ENCODE assay signal across 1 cellular context in the genomic region with DNA sequence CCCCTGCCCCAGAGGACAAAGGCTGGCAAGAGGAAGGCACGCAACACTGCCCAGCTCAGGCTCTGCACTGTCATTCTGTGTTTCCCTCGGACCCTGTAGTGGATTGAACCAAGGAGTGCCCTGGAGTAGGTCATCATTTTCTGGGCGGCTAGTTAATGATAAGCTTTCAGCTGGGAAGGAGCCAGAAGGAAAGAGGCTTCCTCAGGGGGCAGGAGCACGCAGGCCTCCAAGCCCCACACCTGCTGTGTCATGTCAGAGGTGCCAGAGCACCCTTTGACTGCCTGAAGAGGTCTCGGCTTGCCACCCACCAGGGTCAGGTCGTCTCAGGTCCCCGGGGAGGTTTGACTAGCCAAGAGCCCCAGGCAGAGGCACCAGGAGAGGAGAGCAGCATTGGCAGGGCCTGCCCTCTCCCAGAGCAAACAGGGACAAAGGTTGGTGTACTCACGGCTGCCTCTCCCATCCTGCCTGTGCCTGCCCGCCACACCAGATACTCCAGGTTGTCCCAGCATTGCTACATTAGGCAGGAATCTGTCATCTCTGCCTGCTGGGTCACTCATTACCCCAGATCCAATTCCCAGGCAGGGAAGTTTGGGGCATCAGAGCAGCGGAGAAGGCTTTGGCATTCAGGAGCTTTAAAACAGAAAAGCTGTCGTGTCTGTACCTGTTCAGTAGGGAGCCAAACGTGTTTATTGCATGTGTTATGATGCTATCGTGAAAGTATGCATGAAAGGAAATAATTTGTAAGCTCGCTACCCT.
TF ChIP-seq lines count a peak whose summit lies in the region.

No MANE protein-coding gene starts in this region.

TF ChIP-seq in HepG2, 621 proteins besides CTCF, POLR2A, EP300 and RAD21 (continued from another document and continues in another):
- no peak for TF ChIP-seq JDP2 (CRISPR knock-in tag; IDR thresholded peaks at IDR 0.05; ENCODE audit: borderline replicate concordance)
- peak; percentile 76; the same call in 1 of the 2 replicates for TF ChIP-seq ZNF788 (CRISPR knock-in tag; IDR thresholded peaks at IDR 0.05; ENCODE audit: borderline replicate concordance)
- TF ChIP-seq ZNF430 (CRISPR knock-in tag; IDR thresholded peaks at IDR 0.05): no peak
- TF ChIP-seq ZNF333 (CRISPR knock-in tag; IDR thresholded peaks at IDR 0.05; ENCODE audit: borderline replicate concordance): no peak
- TF ChIP-seq NR2F2 (IDR thresholded peaks at IDR 0.05; ENCODE audit: borderline replicate concordance, low read depth): peak; percentile 37; the same call in 1 of the 2 replicates
- TF ChIP-seq IRX3 (CRISPR knock-in tag; IDR thresholded peaks at IDR 0.05; ENCODE audit: borderline replicate concordance, low read depth): no peak
- TF ChIP-seq, protein P1, sequence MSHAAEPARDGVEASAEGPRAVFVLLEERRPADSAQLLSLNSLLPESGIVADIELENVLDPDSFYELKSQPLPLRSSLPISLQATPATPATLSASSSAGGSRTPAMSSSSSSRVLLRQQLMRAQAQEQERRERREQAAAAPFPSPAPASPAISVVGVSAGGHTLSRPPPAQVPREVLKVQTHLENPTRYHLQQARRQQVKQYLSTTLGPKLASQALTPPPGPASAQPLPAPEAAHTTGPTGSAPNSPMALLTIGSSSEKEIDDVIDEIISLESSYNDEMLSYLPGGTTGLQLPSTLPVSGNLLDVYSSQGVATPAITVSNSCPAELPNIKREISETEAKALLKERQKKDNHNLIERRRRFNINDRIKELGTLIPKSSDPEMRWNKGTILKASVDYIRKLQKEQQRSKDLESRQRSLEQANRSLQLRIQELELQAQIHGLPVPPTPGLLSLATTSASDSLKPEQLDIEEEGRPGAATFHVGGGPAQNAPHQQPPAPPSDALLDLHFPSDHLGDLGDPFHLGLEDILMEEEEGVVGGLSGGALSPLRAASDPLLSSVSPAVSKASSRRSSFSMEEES (CRISPR knock-in tag; IDR thresholded peaks at IDR 0.05): no peak
- TF ChIP-seq ZFP90 (CRISPR knock-in tag; IDR thresholded peaks at IDR 0.05; ENCODE audit: borderline replicate concordance): peak; percentile 63; the same call in 1 of the 2 replicates
- no peak for TF ChIP-seq ZNF326 (CRISPR knock-in tag; IDR thresholded peaks at IDR 0.05; ENCODE audit: borderline replicate concordance)
- TF ChIP-seq, protein P2, sequence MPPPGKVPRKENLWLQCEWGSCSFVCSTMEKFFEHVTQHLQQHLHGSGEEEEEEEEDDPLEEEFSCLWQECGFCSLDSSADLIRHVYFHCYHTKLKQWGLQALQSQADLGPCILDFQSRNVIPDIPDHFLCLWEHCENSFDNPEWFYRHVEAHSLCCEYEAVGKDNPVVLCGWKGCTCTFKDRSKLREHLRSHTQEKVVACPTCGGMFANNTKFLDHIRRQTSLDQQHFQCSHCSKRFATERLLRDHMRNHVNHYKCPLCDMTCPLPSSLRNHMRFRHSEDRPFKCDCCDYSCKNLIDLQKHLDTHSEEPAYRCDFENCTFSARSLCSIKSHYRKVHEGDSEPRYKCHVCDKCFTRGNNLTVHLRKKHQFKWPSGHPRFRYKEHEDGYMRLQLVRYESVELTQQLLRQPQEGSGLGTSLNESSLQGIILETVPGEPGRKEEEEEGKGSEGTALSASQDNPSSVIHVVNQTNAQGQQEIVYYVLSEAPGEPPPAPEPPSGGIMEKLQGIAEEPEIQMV (CRISPR knock-in tag; IDR thresholded peaks at IDR 0.05; ENCODE audit: low read depth): no peak
- TF ChIP-seq KDM4B (CRISPR knock-in tag; IDR thresholded peaks at IDR 0.05): no peak
- TF ChIP-seq CBFB (CRISPR knock-in tag; IDR thresholded peaks at IDR 0.05): peak; percentile 29; the same call in 1 of the 2 replicates
- no peak for TF ChIP-seq RFX5 (IDR thresholded peaks at IDR 0.05; ENCODE audit: low read depth, low read length)
- TF ChIP-seq, protein P3, sequence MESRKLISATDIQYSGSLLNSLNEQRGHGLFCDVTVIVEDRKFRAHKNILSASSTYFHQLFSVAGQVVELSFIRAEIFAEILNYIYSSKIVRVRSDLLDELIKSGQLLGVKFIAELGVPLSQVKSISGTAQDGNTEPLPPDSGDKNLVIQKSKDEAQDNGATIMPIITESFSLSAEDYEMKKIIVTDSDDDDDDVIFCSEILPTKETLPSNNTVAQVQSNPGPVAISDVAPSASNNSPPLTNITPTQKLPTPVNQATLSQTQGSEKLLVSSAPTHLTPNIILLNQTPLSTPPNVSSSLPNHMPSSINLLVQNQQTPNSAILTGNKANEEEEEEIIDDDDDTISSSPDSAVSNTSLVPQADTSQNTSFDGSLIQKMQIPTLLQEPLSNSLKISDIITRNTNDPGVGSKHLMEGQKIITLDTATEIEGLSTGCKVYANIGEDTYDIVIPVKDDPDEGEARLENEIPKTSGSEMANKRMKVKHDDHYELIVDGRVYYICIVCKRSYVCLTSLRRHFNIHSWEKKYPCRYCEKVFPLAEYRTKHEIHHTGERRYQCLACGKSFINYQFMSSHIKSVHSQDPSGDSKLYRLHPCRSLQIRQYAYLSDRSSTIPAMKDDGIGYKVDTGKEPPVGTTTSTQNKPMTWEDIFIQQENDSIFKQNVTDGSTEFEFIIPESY (CRISPR knock-in tag; IDR thresholded peaks at IDR 0.05): no peak
- TF ChIP-seq HOXD1 (CRISPR knock-in tag; IDR thresholded peaks at IDR 0.05): 0 out of 2 replicates have a peak, but pooled peaks have one; percentile 56
- TF ChIP-seq, protein P4, sequence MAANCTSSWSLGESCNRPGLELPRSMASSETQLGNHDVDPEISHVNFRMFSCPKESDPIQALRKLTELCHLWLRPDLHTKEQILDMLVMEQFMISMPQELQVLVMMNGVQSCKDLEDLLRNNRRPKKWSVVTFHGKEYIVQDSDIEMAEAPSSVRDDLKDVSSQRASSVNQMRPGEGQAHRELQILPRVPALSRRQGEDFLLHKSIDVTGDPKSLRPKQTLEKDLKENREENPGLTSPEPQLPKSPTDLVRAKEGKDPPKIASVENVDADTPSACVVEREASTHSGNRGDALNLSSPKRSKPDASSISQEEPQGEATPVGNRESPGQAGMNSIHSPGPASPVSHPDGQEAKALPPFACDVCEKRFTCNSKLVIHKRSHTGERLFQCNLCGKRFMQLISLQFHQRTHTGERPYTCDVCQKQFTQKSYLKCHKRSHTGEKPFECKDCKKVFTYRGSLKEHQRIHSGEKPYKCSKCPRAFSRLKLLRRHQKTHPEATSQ (CRISPR knock-in tag; IDR thresholded peaks at IDR 0.05; ENCODE audit: borderline replicate concordance): peak; percentile 60; the same call in 1 of the 2 replicates
- TF ChIP-seq CENPT (CRISPR knock-in tag; IDR thresholded peaks at IDR 0.05; ENCODE audit: low read depth): no peak
- TF ChIP-seq, protein P5, sequence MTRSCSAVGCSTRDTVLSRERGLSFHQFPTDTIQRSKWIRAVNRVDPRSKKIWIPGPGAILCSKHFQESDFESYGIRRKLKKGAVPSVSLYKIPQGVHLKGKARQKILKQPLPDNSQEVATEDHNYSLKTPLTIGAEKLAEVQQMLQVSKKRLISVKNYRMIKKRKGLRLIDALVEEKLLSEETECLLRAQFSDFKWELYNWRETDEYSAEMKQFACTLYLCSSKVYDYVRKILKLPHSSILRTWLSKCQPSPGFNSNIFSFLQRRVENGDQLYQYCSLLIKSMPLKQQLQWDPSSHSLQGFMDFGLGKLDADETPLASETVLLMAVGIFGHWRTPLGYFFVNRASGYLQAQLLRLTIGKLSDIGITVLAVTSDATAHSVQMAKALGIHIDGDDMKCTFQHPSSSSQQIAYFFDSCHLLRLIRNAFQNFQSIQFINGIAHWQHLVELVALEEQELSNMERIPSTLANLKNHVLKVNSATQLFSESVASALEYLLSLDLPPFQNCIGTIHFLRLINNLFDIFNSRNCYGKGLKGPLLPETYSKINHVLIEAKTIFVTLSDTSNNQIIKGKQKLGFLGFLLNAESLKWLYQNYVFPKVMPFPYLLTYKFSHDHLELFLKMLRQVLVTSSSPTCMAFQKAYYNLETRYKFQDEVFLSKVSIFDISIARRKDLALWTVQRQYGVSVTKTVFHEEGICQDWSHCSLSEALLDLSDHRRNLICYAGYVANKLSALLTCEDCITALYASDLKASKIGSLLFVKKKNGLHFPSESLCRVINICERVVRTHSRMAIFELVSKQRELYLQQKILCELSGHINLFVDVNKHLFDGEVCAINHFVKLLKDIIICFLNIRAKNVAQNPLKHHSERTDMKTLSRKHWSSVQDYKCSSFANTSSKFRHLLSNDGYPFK (CRISPR knock-in tag; IDR thresholded peaks at IDR 0.05; ENCODE audit: borderline replicate concordance): peak; percentile 68; the same call in 1 of the 2 replicates
- TF ChIP-seq HNRNPL (IDR thresholded peaks at IDR 0.05; ENCODE audit: low read depth, low read length): peak; percentile 97
- TF ChIP-seq, protein P6, sequence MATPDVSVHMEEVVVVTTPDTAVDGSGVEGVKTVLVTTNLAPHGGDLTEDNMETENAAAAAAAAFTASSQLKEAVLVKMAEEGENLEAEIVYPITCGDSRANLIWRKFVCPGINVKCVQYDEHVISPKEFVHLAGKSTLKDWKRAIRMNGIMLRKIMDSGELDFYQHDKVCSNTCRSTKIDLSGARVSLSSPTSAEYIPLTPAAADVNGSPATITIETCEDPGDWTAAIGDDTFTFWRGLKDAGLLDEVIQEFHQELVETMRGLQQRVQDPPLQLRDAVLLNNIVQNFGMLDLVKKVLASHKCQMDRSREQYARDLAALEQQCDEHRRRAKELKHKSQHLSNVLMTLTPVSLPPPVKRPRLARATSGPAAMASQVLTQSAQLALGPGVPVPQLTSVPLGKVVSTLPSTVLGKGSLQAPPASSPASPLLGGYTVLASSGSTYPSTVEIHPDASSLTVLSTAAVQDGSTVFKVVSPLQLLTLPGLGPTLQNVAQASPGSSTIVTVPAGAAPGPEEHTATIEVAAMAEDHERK (CRISPR knock-in tag; IDR thresholded peaks at IDR 0.05; ENCODE audit: low read depth): no peak
- no peak for TF ChIP-seq ZNF563 (CRISPR knock-in tag; IDR thresholded peaks at IDR 0.05)
- TF ChIP-seq SATB2 (CRISPR knock-in tag; IDR thresholded peaks at IDR 0.05): no peak
- TF ChIP-seq, protein P7, sequence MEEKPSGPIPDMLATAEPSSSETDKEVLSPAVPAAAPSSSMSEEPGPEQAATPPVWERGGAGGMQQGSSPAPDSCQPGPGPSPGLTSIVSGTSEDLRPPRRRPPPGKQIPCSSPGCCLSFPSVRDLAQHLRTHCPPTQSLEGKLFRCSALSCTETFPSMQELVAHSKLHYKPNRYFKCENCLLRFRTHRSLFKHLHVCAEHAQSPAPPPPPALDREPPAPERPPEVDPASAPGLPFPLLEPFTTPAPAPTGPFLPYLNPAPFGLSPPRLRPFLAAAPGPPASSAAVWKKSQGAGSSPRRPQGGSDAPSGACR (CRISPR knock-in tag; IDR thresholded peaks at IDR 0.05): peak; percentile 76; the same call in 1 of the 2 replicates
- no peak for TF ChIP-seq ZMYM2 (CRISPR knock-in tag; IDR thresholded peaks at IDR 0.05)
- no peak for TF ChIP-seq PHB2 (IDR thresholded peaks at IDR 0.05; ENCODE audit: partially characterized antibody)
- TF ChIP-seq MAZ (IDR thresholded peaks at IDR 0.05; ENCODE audit: borderline replicate concordance, low read depth, low read length): no peak
- peak; percentile 66; the same call in 1 of the 2 replicates for TF ChIP-seq MAZ (CRISPR knock-in tag; IDR thresholded peaks at IDR 0.05; ENCODE audit: low read depth)
- peak; percentile 76; the same call in 1 of the 2 replicates for TF ChIP-seq CEBPG (CRISPR knock-in tag; IDR thresholded peaks at IDR 0.05)
- TF ChIP-seq, protein P8, sequence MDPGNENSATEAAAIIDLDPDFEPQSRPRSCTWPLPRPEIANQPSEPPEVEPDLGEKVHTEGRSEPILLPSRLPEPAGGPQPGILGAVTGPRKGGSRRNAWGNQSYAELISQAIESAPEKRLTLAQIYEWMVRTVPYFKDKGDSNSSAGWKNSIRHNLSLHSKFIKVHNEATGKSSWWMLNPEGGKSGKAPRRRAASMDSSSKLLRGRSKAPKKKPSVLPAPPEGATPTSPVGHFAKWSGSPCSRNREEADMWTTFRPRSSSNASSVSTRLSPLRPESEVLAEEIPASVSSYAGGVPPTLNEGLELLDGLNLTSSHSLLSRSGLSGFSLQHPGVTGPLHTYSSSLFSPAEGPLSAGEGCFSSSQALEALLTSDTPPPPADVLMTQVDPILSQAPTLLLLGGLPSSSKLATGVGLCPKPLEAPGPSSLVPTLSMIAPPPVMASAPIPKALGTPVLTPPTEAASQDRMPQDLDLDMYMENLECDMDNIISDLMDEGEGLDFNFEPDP (CRISPR knock-in tag; conservative IDR thresholded peaks at IDR 0.05): no peak
- peak in 1 of 2 experiments; percentile 66; a peak in 2 of 4 replicates for TF ChIP-seq KLF16 (CRISPR knock-in tag; IDR thresholded peaks at IDR 0.05)
- no peak for TF ChIP-seq WIZ (CRISPR knock-in tag; IDR thresholded peaks at IDR 0.05)
- TF ChIP-seq, protein P9, sequence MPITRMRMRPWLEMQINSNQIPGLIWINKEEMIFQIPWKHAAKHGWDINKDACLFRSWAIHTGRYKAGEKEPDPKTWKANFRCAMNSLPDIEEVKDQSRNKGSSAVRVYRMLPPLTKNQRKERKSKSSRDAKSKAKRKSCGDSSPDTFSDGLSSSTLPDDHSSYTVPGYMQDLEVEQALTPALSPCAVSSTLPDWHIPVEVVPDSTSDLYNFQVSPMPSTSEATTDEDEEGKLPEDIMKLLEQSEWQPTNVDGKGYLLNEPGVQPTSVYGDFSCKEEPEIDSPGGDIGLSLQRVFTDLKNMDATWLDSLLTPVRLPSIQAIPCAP (CRISPR knock-in tag; IDR thresholded peaks at IDR 0.05; ENCODE audit: low read depth): no peak
- no peak for TF ChIP-seq ZNF883 (CRISPR knock-in tag; IDR thresholded peaks at IDR 0.05; ENCODE audit: not compliant biosample characterization)
- TF ChIP-seq SIX1 (CRISPR knock-in tag; IDR thresholded peaks at IDR 0.05; ENCODE audit: borderline replicate concordance): peak; percentile 27; the same call in 1 of the 2 replicates
- no peak for TF ChIP-seq RBM22 (optimal IDR thresholded peaks at IDR 0.05; ENCODE audit: low read length)
